ENCODE assay signal across 11 cellular contexts in the genomic region with DNA sequence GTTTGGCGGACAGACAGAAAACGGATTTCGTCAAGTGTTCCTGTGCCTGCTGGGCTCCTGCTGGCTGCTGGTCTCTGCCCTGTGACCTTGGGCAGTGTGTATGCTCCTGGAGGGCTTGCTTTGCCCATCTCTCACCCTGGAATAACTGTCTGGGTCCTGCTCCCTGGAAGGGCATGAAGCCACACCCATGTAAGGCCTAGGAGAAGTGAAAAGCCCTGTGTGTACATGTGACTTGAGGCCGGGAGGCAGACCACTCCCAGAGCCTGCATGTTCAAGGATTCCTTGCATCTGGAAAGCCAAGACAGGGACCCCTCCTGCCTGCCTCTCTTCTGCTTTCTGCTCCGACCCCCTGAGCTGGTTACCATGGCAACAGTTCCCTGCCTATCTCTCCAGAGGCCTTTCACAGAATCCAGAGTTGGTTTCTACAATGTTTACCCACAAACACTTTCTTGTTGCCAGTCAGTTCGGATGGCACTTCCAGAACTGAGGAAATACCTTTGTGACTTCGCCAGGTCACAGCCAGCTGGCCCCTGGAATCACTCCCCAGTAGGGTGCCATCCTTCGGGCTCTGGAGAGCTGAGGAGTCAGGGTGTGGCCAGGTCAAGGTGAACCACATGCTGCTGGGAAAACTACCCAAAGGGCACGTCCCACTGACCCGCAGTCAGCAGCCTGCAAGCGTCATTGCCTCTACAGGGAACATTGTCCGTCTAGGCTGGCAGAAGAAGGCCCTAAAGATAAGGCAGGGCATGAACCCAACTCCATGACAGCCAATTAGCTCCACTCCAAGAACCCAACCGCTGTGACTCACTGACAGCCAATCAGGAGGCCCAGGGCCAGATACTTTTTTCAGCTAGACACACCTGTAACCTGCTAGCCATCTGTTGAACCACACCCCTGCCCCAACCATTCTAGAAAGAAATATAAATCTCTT. TPM values are rescaled to one million over a fixed set of nuclear protein-coding genes. Genes with fewer than 3 reads are reported as not detected.
DNase-seq lines count a peak whose midpoint lies in the region; ATAC-seq, FAIRE-seq and TF ChIP-seq lines count a peak whose summit lies in the region.
"Had no signal": no experiment of that assay in that cellular context is flagged by ENCODE, and none has a peak within 500 bp of the region (broad histone marks: within the 10 kb centered on the region; RNA-seq: fewer than 3 reads in every experiment).

No MANE protein-coding gene starts in this region.

- H3K9me3 Mint-ChIP-seq in activated CD4-positive, alpha-beta memory T cell treated with anti-CD3 and anti-CD28 coated beads for 36 hours = no peaks in the 10 kb centered on the region
- H3K9me3 Mint-ChIP-seq: T-helper 1 cell treated with Interleukin-12 subunit alpha and Interleukin-12 subunit beta and Interleukin-4 antibody, amounts not matched to agents 30 μg/mL and 1 μg/mL, for 36 hours had no signal

- no peaks in the 10 kb centered on the region for H3K36me3 Mint-ChIP-seq in activated CD4-positive, alpha-beta memory T cell treated with anti-CD3 and anti-CD28 coated beads for 36 hours

- H3K27ac ChIP-seq in RWPE1 = peak overlapping the region; percentile 9; the same call in 1 of the 2 replicates
- H3K27ac ChIP-seq in transverse colon = peak overlapping the region; percentile 92 to 95 (median 92)

- no peak for TF ChIP-seq CTCF in RWPE1 (conservative IDR thresholded peaks at IDR 0.05; ENCODE audit: low read depth)
- TF ChIP-seq CTCF in transverse colon (IDR thresholded peaks at IDR 0.05) = no peak

- H3K27me3 Mint-ChIP-seq in activated CD4-positive, alpha-beta memory T cell treated with anti-CD3 and anti-CD28 coated beads for 36 hours = peaks cover 2% of the 10 kb centered on the region

- H3K9me3 ChIP-seq in transverse colon = no peaks in the 10 kb centered on the region

- CTCF ChIA-PET in RWPE1 (lab: Yijun Ruan, JAX) = interaction anchor here (0.6 to 2.2 kb wide), 7 partner anchors 9 to 108 kb away, joined by 3 to 12 read pairs (median 4); no protein-coding TSS in a partner anchor
- CTCF ChIA-PET in activated CD4-positive, alpha-beta memory T cell treated with anti-CD3 and anti-CD28 coated beads for 36 hours (lab: Charles Lee) = interaction anchor here (1.1 kb wide), 1 partner anchor 108 kb away, joined by 7 read pairs; no protein-coding TSS in a partner anchor

- WGBS in transverse colon (ENCODE audit: low coverage in 1 of 2), 2 donors = 51 to 60% methylated on average over 1 to 13 of the region's 13 CpGs

- in situ Hi-C loops in transverse colon (cut with MboI; ENCODE audit: low pct_ligation_motif_present in 1 of 4, low pct_unique_long_range_greater_than_20kb in 1 of 4, low sequenced_read_pairs in 3 of 4) = no loop called here

- no peak overlapping the region for H3K27ac Mint-ChIP-seq in activated CD4-positive, alpha-beta memory T cell treated with anti-CD3 and anti-CD28 coated beads for 36 hours
- H3K27ac Mint-ChIP-seq: T-helper 1 cell treated with Interleukin-12 subunit alpha and Interleukin-12 subunit beta and Interleukin-4 antibody, amounts not matched to agents 30 μg/mL and 1 μg/mL, for 36 hours had no signal

- no peaks in the 10 kb centered on the region for H3K27me3 ChIP-seq in transverse colon

- TF ChIP-seq EP300 in transverse colon (IDR thresholded peaks at IDR 0.05; ENCODE audit: low read depth) = peak; percentile 93

- peak; percentile 81 for TF ChIP-seq POLR2A in transverse colon (IDR thresholded peaks at IDR 0.05)

- ATAC-seq in left colon = peak; percentile 64

- H3K4me3 ChIP-seq in transverse colon = no peak overlapping the region

- H3K4me3 Mint-ChIP-seq in activated CD4-positive, alpha-beta memory T cell treated with anti-CD3 and anti-CD28 coated beads for 36 hours = no peak overlapping the region
- H3K4me3 Mint-ChIP-seq: T-helper 1 cell treated with Interleukin-12 subunit alpha and Interleukin-12 subunit beta and Interleukin-4 antibody, amounts not matched to agents 30 μg/mL and 1 μg/mL, for 36 hours had no signal

- peak; percentile 25 to 73 for DNase-seq in NCI-H2081 (lab: John Stamatoyannopoulos, UW)
- no peak for DNase-seq in NCI-H2081 treated with DMSO at 0.1 percent for 48 hours (lab: John Stamatoyannopoulos, UW)
- peak; percentile 83 for DNase-seq in RWPE1 (ENCODE audit: low spot score)
- peak; percentile 78 to 95 for DNase-seq in left colon
- peak; percentile 87 for DNase-seq in transverse colon
- DNase-seq in frontal cortex (ENCODE audit: low spot score in 2 of 2) = no peak
- no peak for DNase-seq in NCI-H524 (lab: John Stamatoyannopoulos, UW)
- DNase-seq in activated CD4-positive, alpha-beta memory T cell treated with anti-CD3 and anti-CD28 coated beads for 36 hours = no peak
- DNase-seq: activated T-cell treated with anti-CD3 and anti-CD28 coated beads for 4 hours had no signal

- peaks cover 22 to 67% (median 54%) of the 10 kb centered on the region in 4 donors for H3K4me1 ChIP-seq in transverse colon

- intact Hi-C loops in left colon (cut with DNase I, micrococcal nuclease) = no loop called here
- intact Hi-C loops in transverse colon (cut with DNase I; ENCODE audit: low total_unique reads) = no loop called here
- intact Hi-C loops in activated CD4-positive, alpha-beta memory T cell treated with anti-CD3 and anti-CD28 coated beads for 36 hours (cut with micrococcal nuclease) = no loop called here

- no peak for FAIRE-seq in frontal cortex (lab: Jason Lieb, UNC)

- H3K36me3 ChIP-seq in transverse colon = no peaks in the 10 kb centered on the region

- POLR2A ChIA-PET in RWPE1 (lab: Yijun Ruan, JAX; ENCODE audit: low non-redundant PET) = no interaction called here
- POLR2A ChIA-PET in activated CD4-positive, alpha-beta memory T cell treated with anti-CD3 and anti-CD28 coated beads for 36 hours (lab: Charles Lee) = no interaction called here

- no peaks in the 10 kb centered on the region for H3K4me1 Mint-ChIP-seq in activated CD4-positive, alpha-beta memory T cell treated with anti-CD3 and anti-CD28 coated beads for 36 hours (ENCODE audit: low read depth)

RNA-seq across cellular contexts. Expression of a gene that starts 14.7 kb away (rescaled TPM):
- total RNA-seq in left colon (1 to 10 TPM in 1 of 2 donors, under 1 TPM in 1; 0.76 to 2.1 TPM), transverse colon (under 1 TPM in 2 of 4 donors, not detected in 2; 0.55 to 0.95 TPM), frontal cortex (0.82 TPM)
- total RNA-seq in activated CD4-positive, alpha-beta memory T cell treated with anti-CD3 and anti-CD28 coated beads for 36 hours = not detected
- total RNA-seq: pulmonary artery endothelial cell had no signal

RNA-seq across cellular contexts. Expression of a gene that starts 36.5 kb away (rescaled TPM):
- total RNA-seq in left colon (10 to 100 TPM; 45.4 to 49.2 TPM), transverse colon (10 to 100 TPM in 3 of 4 donors, 1 to 10 TPM in 1; 9.0 to 27.2 (median 21.6) TPM), frontal cortex (99.1 TPM)
- total RNA-seq in activated CD4-positive, alpha-beta memory T cell treated with anti-CD3 and anti-CD28 coated beads for 36 hours = 10 to 100 TPM; 38.2 to 40.4 TPM

RNA-seq across cellular contexts. Expression of a gene that starts 52.3 kb away (rescaled TPM):
- total RNA-seq in left colon (1 to 10 TPM; 1.8 to 4.7 TPM), transverse colon (10 to 100 TPM in 2 of 4 donors, 1 to 10 TPM in 1, not detected in 1; 5.2 to 32.5 (median 14.0) TPM), frontal cortex (not detected)
- 100 to 1,000 TPM; 197 to 199 TPM for total RNA-seq in activated CD4-positive, alpha-beta memory T cell treated with anti-CD3 and anti-CD28 coated beads for 36 hours

Comparison
In these comparisons a context has a peak if more than half of its experiments do, and no peak if none do; other contexts are left out.
1. DNase-seq: peak in NCI-H2081 (2 of 2), RWPE1 (single experiment), left colon (2 of 2) and transverse colon (single experiment); none in NCI-H2081 treated with DMSO at 0.1 percent for 48 hours (single experiment), frontal cortex (0 of 2), NCI-H524 (0 of 2) and activated CD4-positive, alpha-beta memory T cell treated with anti-CD3 and anti-CD28 coated beads for 36 hours (single experiment).
2. RNA of a gene that starts 52.3 kb away (total RNA-seq): 197 to 199 TPM in activated CD4-positive, alpha-beta memory T cell treated with anti-CD3 and anti-CD28 coated beads for 36 hours; 5.2 to 32.5 TPM in transverse colon, 1.8 to 4.7 TPM in left colon and not detected in frontal cortex (single experiment); every median in the first group is over 4 times any median in the second.